In genomic region chr5:150137997-150138396, GRCh38 we compare ENCODE assay signal across 13 cellular contexts. TPM values are rescaled to one million over a fixed set of nuclear protein-coding genes. Genes with fewer than 3 reads are reported as not detected.
DNase-seq lines count a peak whose midpoint lies in the region; ATAC-seq and TF ChIP-seq lines count a peak whose summit lies in the region.
"Had no signal": no experiment of that assay in that cellular context is flagged by ENCODE, and none has a peak within 500 bp of the region (broad histone marks: within the 10 kb centered on the region; RNA-seq: fewer than 3 reads in every experiment).

No MANE protein-coding gene starts in this region.

- H3K36me3 ChIP-seq in GM23248 (ENCODE audit: low read depth) (peaks cover 12% of the 10 kb centered on the region; the same call in 1 of the 2 replicates), breast epithelium (no peaks in the 10 kb centered on the region)

- in situ Hi-C loops in GM23248 (cut with MboI): no loop called here

- H3K4me2 ChIP-seq in GM23248 (ENCODE audit: unreplicated experiment): peak overlapping the region; percentile 74

- 29 to 35% methylated on average over 5 of the region's 5 CpGs for WGBS in GM23248 (ENCODE audit: low coverage in 1 of 2, low lambda C conversion rate in 2 of 2, missing lambda C conversion rate in 2 of 2), 2 experiments

- H3K9ac ChIP-seq in GM23248: peak overlapping the region; percentile 79

- peak overlapping the region; percentile 94 for H3K27ac ChIP-seq in GM23248
- peak overlapping the region; percentile 73 to 86 for H3K27ac ChIP-seq in breast epithelium
- H3K27ac ChIP-seq in layer of hippocampus (ENCODE audit: low read depth, low read length): peak overlapping the region; percentile 82
- H3K27ac ChIP-seq in skin epidermis: peak overlapping the region in 20 of 21 experiments; percentile 5 to 89 (median 60)

- DNase-seq in GM23248: peak; percentile 73
- DNase-seq in breast epithelium (ENCODE audit: low spot score in 2 of 2): no peak
- no peak for DNase-seq in HK-2 (ENCODE audit: unreplicated experiment)
- DNase-seq in Ammon's horn (ENCODE audit: low spot score): no peak
- no peak for DNase-seq in stimulated activated CD4-positive, alpha-beta T cell treated with anti-CD3 and anti-CD28 coated beads, Interleukin-1b, Interleukin-23, amount 100 ng/mL, for 48 hours
- DNase-seq: activated B cell treated with CpG ODN at 0.5 μM for 24 hours, activated gamma-delta T cell treated with Interleukin-2 at 50 U/mL for 16 hours, NCI-H146, PC-3 had no signal

- no peak for TF ChIP-seq CTCF in breast epithelium (IDR thresholded peaks at IDR 0.05)

- TF ChIP-seq POLR2A in breast epithelium (IDR thresholded peaks at IDR 0.05): no peak

- ATAC-seq in HG02884 (IDR thresholded peaks at IDR 0.05; ENCODE audit: unreplicated experiment): no peak

- no peaks in the 10 kb centered on the region for H3K9me3 ChIP-seq in GM23248 (ENCODE audit: low read depth)
- H3K9me3 ChIP-seq in breast epithelium: no peaks in the 10 kb centered on the region

- peak overlapping the region; percentile 21; the same call in 1 of the 2 replicates for H3K4me3 ChIP-seq in GM23248
- H3K4me3 ChIP-seq in breast epithelium: peak overlapping the region in 1 of 3 donors; percentile 49
- H3K4me3 ChIP-seq in skin epidermis: no peak overlapping the region

- no peaks in the 10 kb centered on the region for H4K20me1 ChIP-seq in GM23248 (ENCODE audit: insufficient read depth)

- H3K9me2 ChIP-seq in GM23248 (ENCODE audit: insufficient read depth): no peaks in the 10 kb centered on the region

- peaks cover 35% of the 10 kb centered on the region for H3F3A ChIP-seq in GM23248 (ENCODE audit: insufficient read depth)

- no peaks in the 10 kb centered on the region for H3K27me3 ChIP-seq in GM23248 (replicated peaks; ENCODE audit: insufficient read depth)
- H3K27me3 ChIP-seq in breast epithelium: no peaks in the 10 kb centered on the region
- no peaks in the 10 kb centered on the region for H3K27me3 ChIP-seq in layer of hippocampus (ENCODE audit: control insufficient read depth, insufficient read depth, low read length)

- H2AFZ ChIP-seq in GM23248: no peak overlapping the region

- intact Hi-C loops in breast epithelium (cut with DNase I; ENCODE audit: low total_unique reads): no loop called here

- H3K4me1 ChIP-seq in GM23248 (ENCODE audit: insufficient read depth) (peaks cover 62% of the 10 kb centered on the region), breast epithelium (peaks cover 11 to 15% of the 10 kb centered on the region in 2 donors)

- H3K79me2 ChIP-seq in GM23248 (ENCODE audit: insufficient read depth): peaks cover 57% of the 10 kb centered on the region

RNA-seq across cellular contexts. Expression of gene PDGFRB, which starts 17.6 kb away (rescaled TPM):
- 189 and 205 TPM in 2 replicates for total RNA-seq in GM23248 (2014; rRNA removed; shearing (Covaris generic))
- polyA plus RNA-seq in GM23248 (2016; fragmentation: Nextera tagmentation; extraction: Ambion mirVana): 155 and 163 TPM in 2 replicates
- total RNA-seq in breast epithelium: 100 to 1,000 TPM in 2 of 3 donors, 10 to 100 TPM in 1; 53.7 to 243 (median 146) TPM
- polyA plus RNA-seq: neural cell had no signal

RNA-seq across cellular contexts. Expression of gene CDX1, which starts 28.6 kb away (rescaled TPM):
- total RNA-seq in GM23248 (2014; rRNA removed; shearing (Covaris generic)): not detected in 2 replicates
- 0.19 TPM in 1 of 2 replicates, not detected in the other for polyA plus RNA-seq in GM23248 (2016; fragmentation: Nextera tagmentation; extraction: Ambion mirVana)
- total RNA-seq in breast epithelium: 1 to 10 TPM in 1 of 3 donors, not detected in 2; 1.3 TPM
- total RNA-seq: activated B cell treated with CpG ODN at 0.5 μM for 24 hours, PC-3 had no signal
- polyA plus RNA-seq: neural cell had no signal

RNA-seq across cellular contexts. Expression of gene CSF1R, which starts 51.6 kb away (rescaled TPM):
- 0.63 TPM in 1 of 2 replicates, not detected in the other for total RNA-seq in GM23248 (2014; rRNA removed; shearing (Covaris generic))
- 0.48 and 0.56 TPM in 2 replicates for polyA plus RNA-seq in GM23248 (2016; fragmentation: Nextera tagmentation; extraction: Ambion mirVana)
- total RNA-seq in breast epithelium: 10 to 100 TPM; 11.5 to 79.0 (median 24.1) TPM
- total RNA-seq: PC-3 had no signal
- polyA plus RNA-seq: neural cell had no signal

RNA-seq across cellular contexts. Expression of gene SLC6A7, which starts 51.9 kb away (rescaled TPM):
- total RNA-seq in GM23248 (2014; rRNA removed; shearing (Covaris generic)): not detected in 2 replicates
- not detected in 2 replicates for polyA plus RNA-seq in GM23248 (2016; fragmentation: Nextera tagmentation; extraction: Ambion mirVana)
- total RNA-seq in breast epithelium: under 1 TPM in 2 of 3 donors, not detected in 1; 0.15 to 0.16 TPM
- total RNA-seq: activated B cell treated with CpG ODN at 0.5 μM for 24 hours had no signal
